1 cellular context compared by ENCODE assay signal in the genomic region with DNA sequence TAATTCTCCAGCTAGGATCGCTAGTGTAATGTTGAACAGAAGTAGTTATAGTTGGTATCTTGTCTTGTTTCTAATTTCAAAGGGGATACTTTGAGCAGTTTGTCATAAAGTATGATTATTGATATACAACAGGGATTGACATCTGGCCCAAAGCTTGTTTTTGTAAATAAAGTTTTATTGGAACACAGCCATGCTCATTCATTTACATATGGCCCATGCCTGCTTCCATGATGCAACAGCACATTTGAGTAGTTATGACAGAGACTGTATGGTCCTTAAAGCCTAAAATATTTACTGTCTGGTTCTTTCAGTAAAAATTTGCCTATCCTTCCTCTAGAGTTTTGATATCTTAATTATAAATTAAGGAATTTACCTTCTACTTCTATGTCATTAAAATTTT.
TF ChIP-seq lines count a peak whose summit lies in the region.

No MANE protein-coding gene starts in this region.

TF ChIP-seq in K562, 482 proteins besides CTCF, POLR2A, EP300 and RAD21 (continued from another document):
- TF ChIP-seq, protein P1, sequence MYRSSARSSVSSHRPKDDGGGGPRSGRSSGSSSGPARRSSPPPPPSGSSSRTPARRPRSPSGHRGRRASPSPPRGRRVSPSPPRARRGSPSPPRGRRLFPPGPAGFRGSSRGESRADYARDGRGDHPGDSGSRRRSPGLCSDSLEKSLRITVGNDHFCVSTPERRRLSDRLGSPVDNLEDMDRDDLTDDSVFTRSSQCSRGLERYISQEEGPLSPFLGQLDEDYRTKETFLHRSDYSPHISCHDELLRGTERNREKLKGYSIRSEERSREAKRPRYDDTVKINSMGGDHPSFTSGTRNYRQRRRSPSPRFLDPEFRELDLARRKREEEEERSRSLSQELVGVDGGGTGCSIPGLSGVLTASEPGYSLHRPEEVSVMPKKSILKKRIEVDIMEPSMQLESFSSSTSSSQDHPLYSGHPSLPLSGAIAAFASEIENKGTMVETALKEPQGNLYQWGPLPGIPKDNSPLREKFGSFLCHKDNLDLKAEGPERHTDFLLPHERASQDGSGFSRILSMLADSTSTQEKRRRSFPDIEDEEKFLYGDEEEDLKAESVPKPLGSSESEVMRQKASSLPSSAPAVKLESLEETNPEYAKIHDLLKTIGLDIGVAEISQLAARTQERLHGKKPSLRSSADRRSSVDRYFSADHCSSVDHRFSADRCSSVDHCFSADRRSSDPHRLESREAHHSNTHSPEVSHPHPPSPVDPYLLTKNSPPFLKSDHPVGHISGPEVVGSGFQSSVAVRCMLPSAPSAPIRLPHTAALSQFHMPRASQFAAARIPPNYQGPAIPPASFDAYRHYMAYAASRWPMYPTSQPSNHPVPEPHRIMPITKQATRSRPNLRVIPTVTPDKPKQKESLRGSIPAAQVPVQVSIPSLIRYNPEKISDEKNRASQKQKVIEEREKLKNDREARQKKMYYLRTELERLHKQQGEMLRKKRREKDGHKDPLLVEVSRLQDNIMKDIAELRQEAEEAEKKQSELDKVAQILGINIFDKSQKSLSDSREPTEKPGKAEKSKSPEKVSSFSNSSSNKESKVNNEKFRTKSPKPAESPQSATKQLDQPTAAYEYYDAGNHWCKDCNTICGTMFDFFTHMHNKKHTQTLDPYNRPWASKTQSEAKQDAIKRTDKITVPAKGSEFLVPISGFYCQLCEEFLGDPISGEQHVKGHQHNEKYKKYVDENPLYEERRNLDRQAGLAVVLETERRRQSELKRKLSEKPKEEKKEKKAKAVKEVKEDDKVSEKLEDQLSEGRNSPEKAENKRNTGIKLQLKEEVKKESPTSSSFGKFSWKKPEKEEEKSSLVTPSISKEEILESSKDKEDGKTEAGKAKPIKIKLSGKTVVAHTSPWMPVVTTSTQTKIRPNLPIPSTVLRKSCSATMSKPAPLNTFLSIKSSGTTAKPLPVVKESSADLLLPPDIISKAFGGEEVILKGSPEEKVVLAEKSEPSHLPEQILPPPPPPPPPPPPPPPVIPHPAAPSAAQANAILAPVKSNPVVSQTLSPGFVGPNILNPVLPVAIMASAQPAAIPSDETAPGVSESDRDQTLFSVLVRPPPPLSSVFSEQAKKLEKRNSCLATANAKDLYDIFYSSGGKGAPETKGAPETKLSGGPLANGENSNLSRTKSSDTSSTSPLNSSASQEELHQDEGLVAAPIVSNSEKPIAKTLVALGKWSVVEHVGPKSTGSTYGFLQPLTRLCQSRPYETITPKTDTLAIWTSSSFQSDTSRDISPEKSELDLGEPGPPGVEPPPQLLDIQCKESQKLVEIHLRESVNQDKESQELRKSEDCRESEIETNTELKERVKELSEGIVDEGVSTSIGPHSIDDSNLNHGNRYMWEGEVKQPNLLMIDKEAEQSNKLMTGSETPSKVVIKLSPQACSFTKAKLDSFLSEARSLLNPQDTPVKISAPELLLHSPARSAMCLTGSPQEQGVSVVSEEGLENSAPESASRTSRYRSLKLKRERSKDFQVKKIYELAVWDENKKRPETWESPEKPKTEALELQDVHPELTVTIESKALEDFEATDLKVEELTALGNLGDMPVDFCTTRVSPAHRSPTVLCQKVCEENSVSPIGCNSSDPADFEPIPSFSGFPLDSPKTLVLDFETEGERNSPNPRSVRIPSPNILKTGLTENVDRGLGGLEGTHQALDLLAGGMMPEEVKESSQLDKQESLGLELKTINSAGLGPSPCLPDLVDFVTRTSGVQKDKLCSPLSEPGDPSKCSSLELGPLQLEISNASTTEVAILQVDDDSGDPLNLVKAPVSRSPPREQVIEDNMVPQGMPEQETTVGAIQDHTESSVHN (IDR thresholded peaks at IDR 0.05; ENCODE audit: borderline replicate concordance in 1 of 2, low read depth in 1 of 2): no peak
